In the genomic region with DNA sequence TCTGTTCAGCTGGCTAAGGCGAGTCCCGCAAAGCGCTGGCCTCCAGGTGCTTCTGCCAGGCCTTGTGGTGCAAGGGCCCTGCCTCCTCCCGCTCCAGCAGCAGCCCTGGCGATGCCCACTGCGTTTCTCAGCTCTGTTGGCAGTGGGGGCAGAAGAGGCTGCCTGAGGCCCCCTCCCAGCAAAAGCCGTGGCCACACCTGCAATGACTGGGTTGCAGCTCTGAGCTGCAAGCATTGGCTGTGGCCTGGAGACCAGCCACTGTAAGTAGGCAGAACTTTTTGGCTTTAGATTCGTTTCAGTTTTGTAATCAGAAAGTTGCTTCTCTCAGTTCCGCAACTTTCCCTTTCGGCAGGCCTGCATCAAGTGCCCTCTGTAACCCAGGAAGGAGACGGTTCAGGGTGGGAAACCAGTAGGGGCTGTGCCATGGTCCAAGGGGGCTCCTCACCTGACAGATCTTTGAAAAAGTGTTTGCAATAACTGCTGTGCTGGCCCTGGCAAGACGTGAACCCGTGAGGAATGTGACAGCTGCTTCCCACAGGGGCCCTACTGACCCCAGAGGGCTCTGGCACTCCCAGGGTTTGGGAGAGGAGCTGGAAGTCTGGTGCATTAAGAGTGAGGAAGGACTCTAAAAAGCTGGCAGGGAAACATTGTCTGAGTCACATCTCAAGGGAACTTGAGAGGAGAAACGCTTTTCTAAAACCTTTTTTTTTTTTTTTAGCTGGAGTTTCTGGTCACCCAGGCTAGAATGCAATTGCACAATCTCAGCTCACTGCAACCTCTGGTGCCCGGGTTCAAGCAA, we compare ENCODE assay signal across 8 cellular contexts. TPM values are rescaled to one million over a fixed set of nuclear protein-coding genes. Genes with fewer than 3 reads are reported as not detected.
DNase-seq lines count a peak whose midpoint lies in the region; ATAC-seq and TF ChIP-seq lines count a peak whose summit lies in the region.

No MANE protein-coding gene starts in this region.

- H3K27ac ChIP-seq in adrenal gland (peak overlapping the region in 3 of 5 donors; percentile 46 to 89 (median 59)), liver (ENCODE audit: low read depth in 1 of 2, low read length in 2 of 2) (peak overlapping the region in 1 of 2 donors; percentile 21)

- peaks cover 0 to 6% of the 10 kb centered on the region in 2 donors for H3K4me1 ChIP-seq in adrenal gland (replicated peaks in 1 of 2)
- peaks cover 0 to 4% (median 0%) of the 10 kb centered on the region in 4 donors for H3K4me1 ChIP-seq in liver (ENCODE audit: control insufficient read depth in 4 of 4, insufficient read depth in 4 of 4, low read length in 3 of 4)

- DNase-seq in adrenal gland (peak in 5 of 7 donors; percentile 29 to 62 (median 31)), NCI-H345 treated with DMSO at 0.1 percent for 48 hours (lab: John Stamatoyannopoulos, UW; ENCODE audit: unreplicated experiment) (no peak), DMS79 (lab: John Stamatoyannopoulos, UW) (no peak)
- DNase-seq in activated CD4-positive, CD25-positive, alpha-beta regulatory T cell treated with anti-CD3 and anti-CD28 coated beads, Interleukin-2, amount 50 U/mL, for 72 hours: no peak
- no peak for DNase-seq in activated T-helper 2 cell treated with anti-CD3 and anti-CD28 coated beads, Interferon-gamma antibody, Interleukin-2, Interleukin-4, amounts not matched to agents 10 μg/mL and 5 μg/mL and 100 μg/mL, durations not matched to agents 14 hours and 24 hours and 36 hours (ENCODE audit: low spot score)

- H3K4me3 ChIP-seq in adrenal gland (peak overlapping the region in 1 of 4 donors; percentile 25), liver (ENCODE audit: low read depth in 1 of 3, low read length in 3 of 3) (no peak overlapping the region)

- TF ChIP-seq POLR2A in adrenal gland (IDR thresholded peaks at IDR 0.05): no peak

- ATAC-seq in GM18867 (IDR thresholded peaks at IDR 0.05; ENCODE audit: unreplicated experiment) (peak; percentile 78), HG02981 (IDR thresholded peaks at IDR 0.05; ENCODE audit: unreplicated experiment) (peak; percentile 66)

- H3K4me3 Mint-ChIP-seq in activated T-helper 2 cell treated with anti-CD3 and anti-CD28 coated beads, Interferon-gamma antibody, Interleukin-2, Interleukin-4, amounts not matched to agents 10 μg/mL and 5 μg/mL and 100 μg/mL, durations not matched to agents 14 hours and 24 hours and 36 hours (ENCODE audit: low read depth): no peak overlapping the region

- TF ChIP-seq CTCF in adrenal gland (IDR thresholded peaks at IDR 0.05) (no peak), liver (IDR thresholded peaks at IDR 0.05; ENCODE audit: low read depth, low read length, missing input control) (no peak)

- H3K27ac Mint-ChIP-seq in activated T-helper 2 cell treated with anti-CD3 and anti-CD28 coated beads, Interferon-gamma antibody, Interleukin-2, Interleukin-4, amounts not matched to agents 10 μg/mL and 5 μg/mL and 100 μg/mL, durations not matched to agents 14 hours and 24 hours and 36 hours: no peak overlapping the region

- H3K27me3 Mint-ChIP-seq in activated T-helper 2 cell treated with anti-CD3 and anti-CD28 coated beads, Interferon-gamma antibody, Interleukin-2, Interleukin-4, amounts not matched to agents 10 μg/mL and 5 μg/mL and 100 μg/mL, durations not matched to agents 14 hours and 24 hours and 36 hours (ENCODE audit: low read depth): peaks cover 2% of the 10 kb centered on the region

- WGBS in adrenal gland, 4 donors: 48 to 58% (median 56%) methylated on average over 12 to 15 of the region's 15 CpGs
- 63% methylated on average over 15 of the region's 15 CpGs for WGBS in liver

- intact Hi-C loops in adrenal gland (cut with DNase I): no loop called here
- intact Hi-C loops in activated T-helper 2 cell treated with anti-CD3 and anti-CD28 coated beads, Interferon-gamma antibody, Interleukin-2, Interleukin-4, amounts not matched to agents 10 μg/mL and 5 μg/mL and 100 μg/mL, durations not matched to agents 14 hours and 24 hours and 36 hours (cut with micrococcal nuclease): no loop called here

- H3K36me3 Mint-ChIP-seq in activated T-helper 2 cell treated with anti-CD3 and anti-CD28 coated beads, Interferon-gamma antibody, Interleukin-2, Interleukin-4, amounts not matched to agents 10 μg/mL and 5 μg/mL and 100 μg/mL, durations not matched to agents 14 hours and 24 hours and 36 hours (ENCODE audit: low read depth): no peaks in the 10 kb centered on the region

- no peaks in the 10 kb centered on the region for H3K9me3 ChIP-seq in adrenal gland (replicated peaks in 1 of 3)
- no peaks in the 10 kb centered on the region for H3K9me3 ChIP-seq in liver (ENCODE audit: control insufficient read depth in 4 of 4, low read length in 3 of 4)

- H3K27me3 ChIP-seq in adrenal gland: no peaks in the 10 kb centered on the region
- no peaks in the 10 kb centered on the region for H3K27me3 ChIP-seq in liver (ENCODE audit: control insufficient read depth in 4 of 4, insufficient read depth in 4 of 4, low read length in 3 of 4)

- TF ChIP-seq RAD21 in liver (IDR thresholded peaks at IDR 0.05): no peak

- peaks cover 9% of the 10 kb centered on the region for H3K4me1 Mint-ChIP-seq in activated T-helper 2 cell treated with anti-CD3 and anti-CD28 coated beads, Interferon-gamma antibody, Interleukin-2, Interleukin-4, amounts not matched to agents 10 μg/mL and 5 μg/mL and 100 μg/mL, durations not matched to agents 14 hours and 24 hours and 36 hours (ENCODE audit: low read depth)

- H3K9ac ChIP-seq in liver (ENCODE audit: low read depth in 1 of 2, low read length in 2 of 2): no peak overlapping the region

- no peaks in the 10 kb centered on the region for H3K9me3 Mint-ChIP-seq in activated T-helper 2 cell treated with anti-CD3 and anti-CD28 coated beads, Interferon-gamma antibody, Interleukin-2, Interleukin-4, amounts not matched to agents 10 μg/mL and 5 μg/mL and 100 μg/mL, durations not matched to agents 14 hours and 24 hours and 36 hours

- H3K36me3 ChIP-seq in adrenal gland (replicated peaks in 1 of 2) (no peaks in the 10 kb centered on the region), liver (ENCODE audit: control insufficient read depth in 4 of 4, insufficient read depth in 3 of 4, low read depth in 1 of 4, low read length in 3 of 4) (no peaks in the 10 kb centered on the region)

TF ChIP-seq in liver, 16 proteins besides CTCF, POLR2A, EP300 and RAD21:
- TF ChIP-seq EGR1 (IDR thresholded peaks at IDR 0.05; ENCODE audit: low read depth in 2 of 2): no peak
- TF ChIP-seq NR2F2 (IDR thresholded peaks at IDR 0.05): peak; percentile 65
- TF ChIP-seq HNF4G (IDR thresholded peaks at IDR 0.05): no peak
- no peak for TF ChIP-seq ZBTB33 (IDR thresholded peaks at IDR 0.05)
- TF ChIP-seq MAX (IDR thresholded peaks at IDR 0.05): no peak
- TF ChIP-seq FOXA1 (IDR thresholded peaks at IDR 0.05): no peak
TF ChIP-seq in liver: peak in this region for 1.

RNA-seq across cellular contexts. Expression of gene MAX, which starts 54.5 kb away (rescaled TPM):
- total RNA-seq in adrenal gland: 100 to 1,000 TPM in 1 of 8 donors, 10 to 100 TPM in 7; 31.5 to 114 (median 67.0) TPM
- polyA plus RNA-seq in adrenal gland: 10 to 100 TPM; 49.3 to 62.3 (median 55.7) TPM
- total RNA-seq in liver: 10 to 100 TPM; 18.9 to 27.0 TPM
- 10 to 100 TPM; 14.8 TPM for polyA plus RNA-seq in liver
- 113 and 115 TPM in 2 replicates for total RNA-seq in activated T-helper 2 cell treated with anti-CD3 and anti-CD28 coated beads, Interferon-gamma antibody, Interleukin-2, Interleukin-4, amounts not matched to agents 10 μg/mL and 5 μg/mL and 100 μg/mL, durations not matched to agents 14 hours and 24 hours and 36 hours

Comparison
In these comparisons a context has a peak if more than half of its experiments do, and no peak if none do; other contexts are left out.
1. DNase-seq: peak in adrenal gland (5 of 7); none in activated CD4-positive, CD25-positive, alpha-beta regulatory T cell treated with anti-CD3 and anti-CD28 coated beads, Interleukin-2, amount 50 U/mL, for 72 hours (single experiment), activated T-helper 2 cell treated with anti-CD3 and anti-CD28 coated beads, Interferon-gamma antibody, Interleukin-2, Interleukin-4, amounts not matched to agents 10 μg/mL and 5 μg/mL and 100 μg/mL, durations not matched to agents 14 hours and 24 hours and 36 hours (single experiment), NCI-H345 treated with DMSO at 0.1 percent for 48 hours (single experiment) and DMS79 (single experiment).